ENCODE assay signal across 1 cellular context in genomic region chr3:141240290-141241247, GRCh38.
TF ChIP-seq lines count a peak whose summit lies in the region.

No MANE protein-coding gene starts in this region.

TF ChIP-seq in HEK293, 187 proteins besides CTCF, POLR2A, EP300 and RAD21 (continued from another document):
- TF ChIP-seq, protein P1, sequence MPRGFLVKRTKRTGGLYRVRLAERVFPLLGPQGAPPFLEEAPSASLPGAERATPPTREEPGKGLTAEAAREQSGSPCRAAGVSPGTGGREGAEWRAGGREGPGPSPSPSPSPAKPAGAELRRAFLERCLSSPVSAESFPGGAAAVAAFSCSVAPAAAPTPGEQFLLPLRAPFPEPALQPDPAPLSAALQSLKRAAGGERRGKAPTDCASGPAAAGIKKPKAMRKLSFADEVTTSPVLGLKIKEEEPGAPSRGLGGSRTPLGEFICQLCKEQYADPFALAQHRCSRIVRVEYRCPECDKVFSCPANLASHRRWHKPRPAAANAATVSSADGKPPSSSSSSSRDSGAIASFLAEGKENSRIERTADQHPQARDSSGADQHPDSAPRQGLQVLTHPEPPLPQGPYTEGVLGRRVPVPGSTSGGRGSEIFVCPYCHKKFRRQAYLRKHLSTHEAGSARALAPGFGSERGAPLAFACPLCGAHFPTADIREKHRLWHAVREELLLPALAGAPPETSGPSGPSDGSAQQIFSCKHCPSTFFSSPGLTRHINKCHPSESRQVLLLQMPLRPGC (tag by site-specific recombination; IDR thresholded peaks at IDR 0.05) = no peak
- no peak for TF ChIP-seq ZNF324 (tag by site-specific recombination; IDR thresholded peaks at IDR 0.05)
- TF ChIP-seq, protein P2, sequence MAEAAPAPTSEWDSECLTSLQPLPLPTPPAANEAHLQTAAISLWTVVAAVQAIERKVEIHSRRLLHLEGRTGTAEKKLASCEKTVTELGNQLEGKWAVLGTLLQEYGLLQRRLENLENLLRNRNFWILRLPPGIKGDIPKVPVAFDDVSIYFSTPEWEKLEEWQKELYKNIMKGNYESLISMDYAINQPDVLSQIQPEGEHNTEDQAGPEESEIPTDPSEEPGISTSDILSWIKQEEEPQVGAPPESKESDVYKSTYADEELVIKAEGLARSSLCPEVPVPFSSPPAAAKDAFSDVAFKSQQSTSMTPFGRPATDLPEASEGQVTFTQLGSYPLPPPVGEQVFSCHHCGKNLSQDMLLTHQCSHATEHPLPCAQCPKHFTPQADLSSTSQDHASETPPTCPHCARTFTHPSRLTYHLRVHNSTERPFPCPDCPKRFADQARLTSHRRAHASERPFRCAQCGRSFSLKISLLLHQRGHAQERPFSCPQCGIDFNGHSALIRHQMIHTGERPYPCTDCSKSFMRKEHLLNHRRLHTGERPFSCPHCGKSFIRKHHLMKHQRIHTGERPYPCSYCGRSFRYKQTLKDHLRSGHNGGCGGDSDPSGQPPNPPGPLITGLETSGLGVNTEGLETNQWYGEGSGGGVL (tag by site-specific recombination; IDR thresholded peaks at IDR 0.05) = 0 out of 2 replicates have a peak, but pooled peaks have one; percentile 15
- TF ChIP-seq ZNF776 (tag by site-specific recombination; IDR thresholded peaks at IDR 0.05; ENCODE audit: borderline replicate concordance) = no peak
